In the genomic region with DNA sequence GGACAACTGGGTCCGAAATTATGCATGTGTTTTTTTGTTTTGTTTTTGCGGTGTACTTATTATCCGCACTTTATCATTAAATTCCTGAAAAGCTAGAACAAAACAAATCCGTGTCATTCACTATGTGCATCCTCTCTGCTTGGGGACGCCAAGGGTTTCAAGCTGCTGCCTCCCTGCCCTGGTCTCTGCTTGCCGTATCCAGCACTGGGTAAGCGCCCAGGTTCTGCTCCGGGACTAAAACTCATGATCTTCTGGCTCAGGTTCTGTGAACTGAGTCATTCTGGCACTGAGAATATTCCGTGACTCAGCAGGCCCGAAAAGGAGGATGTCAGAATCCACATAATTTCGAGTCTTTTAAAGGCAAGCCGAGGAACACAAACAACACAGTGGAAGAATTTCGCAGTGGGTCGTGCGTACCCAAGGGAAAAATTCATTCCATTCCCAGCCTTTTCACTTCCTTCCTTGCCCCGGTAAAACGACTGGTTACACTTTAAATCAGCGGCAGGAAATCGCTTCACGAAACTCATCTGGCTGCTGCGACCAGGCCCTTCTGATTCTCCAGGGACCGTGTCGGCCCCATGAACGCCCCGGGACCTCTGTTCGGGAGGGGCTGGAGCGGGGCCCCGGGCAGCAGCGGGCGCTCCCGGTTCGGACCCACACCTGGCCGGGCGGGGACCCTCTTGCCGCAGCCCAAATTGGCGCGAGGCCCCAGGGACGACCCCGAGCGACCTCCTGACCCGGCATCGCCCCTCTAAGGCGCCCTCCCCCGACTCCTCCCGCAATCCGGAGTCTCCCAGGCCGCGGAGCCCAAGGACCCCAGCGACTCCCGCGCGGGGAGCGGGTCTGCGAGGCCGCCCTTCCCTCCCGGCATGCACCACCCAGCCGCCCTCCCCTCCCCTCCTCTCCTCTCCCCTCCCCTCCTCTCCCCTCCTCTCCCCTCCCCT, we compare ENCODE assay signal across 8 cellular contexts. TPM values are rescaled to one million over a fixed set of nuclear protein-coding genes. Genes with fewer than 3 reads are reported as not detected.
DNase-seq lines count a peak whose midpoint lies in the region; ATAC-seq, FAIRE-seq and TF ChIP-seq lines count a peak whose summit lies in the region.

No MANE protein-coding gene starts in this region.

- TF ChIP-seq CTCF in PC-3 (conservative IDR thresholded peaks at IDR 0.05; ENCODE audit: low read depth, low read length), result no peak
- no peak for TF ChIP-seq CTCF in left ventricle myocardium inferior (IDR thresholded peaks at IDR 0.05; ENCODE audit: borderline replicate concordance)
- TF ChIP-seq CTCF in pancreas (IDR thresholded peaks at IDR 0.05), result no peak

- 1% methylated on average over 42 to 57 of the region's 57 CpGs for WGBS in pancreas, 2 donors

- H4K20me1 ChIP-seq in PC-3 (ENCODE audit: low read length), result no peaks in the 10 kb centered on the region

- BruUV-seq in PC-3 (replicated peaks; lab: Mats Ljungman, UMichigan), result TSS peak; percentile 58

- H3K27ac ChIP-seq in PC-3 (ENCODE audit: low read length) (peak overlapping the region; percentile 100), angular gyrus (ENCODE audit: low read depth, low read length) (peak overlapping the region; percentile 94), left ventricle myocardium inferior (replicated peaks) (peak overlapping the region; percentile 98), pancreas (peak overlapping the region; percentile 92 to 99 (median 96))

- H2AFZ ChIP-seq in PC-3 (ENCODE audit: low read length), result peak overlapping the region; percentile 71

- peak overlapping the region; percentile 97 for H3K9ac ChIP-seq in PC-3 (ENCODE audit: low read length)

- H3F3A ChIP-seq in PC-3 (ENCODE audit: low read length, unreplicated experiment), result no peaks in the 10 kb centered on the region

- POLR2A ChIA-PET in PC-3 (lab: Charles Lee; ENCODE audit: unreplicated experiment), result no interaction called here

- H3K4me1 ChIP-seq in PC-3 (ENCODE audit: insufficient read depth, low read length), result peaks cover 40% of the 10 kb centered on the region
- H3K4me1 ChIP-seq in left ventricle myocardium inferior, result peaks cover 66% of the 10 kb centered on the region
- H3K4me1 ChIP-seq in pancreas, result peaks cover 5 to 33% (median 5%) of the 10 kb centered on the region in 3 donors

- peak; percentile 46 for ATAC-seq in GM18907 (IDR thresholded peaks at IDR 0.05; ENCODE audit: unreplicated experiment)
- ATAC-seq in HG03159 (IDR thresholded peaks at IDR 0.05; ENCODE audit: unreplicated experiment), result peak; percentile 39
- peak; percentile 45 for ATAC-seq in PC-3
- ATAC-seq in pancreas, result peak; percentile 65 to 80 (median 70)
- no peak for ATAC-seq in HG02870 (IDR thresholded peaks at IDR 0.05; ENCODE audit: unreplicated experiment)

- H3K4me2 ChIP-seq in PC-3 (ENCODE audit: low read length), result peak overlapping the region; percentile 89

- no peaks in the 10 kb centered on the region for H3K36me3 ChIP-seq in PC-3 (ENCODE audit: low read depth, low read length)
- no peaks in the 10 kb centered on the region for H3K36me3 ChIP-seq in left ventricle myocardium inferior
- no peaks in the 10 kb centered on the region for H3K36me3 ChIP-seq in pancreas

- peak overlapping the region; percentile 76 for H3K4me3 ChIP-seq in PC-3 (ENCODE audit: low read length)
- H3K4me3 ChIP-seq in left ventricle myocardium inferior, result peak overlapping the region; percentile 73
- peak overlapping the region; percentile 31 to 91 (median 58) for H3K4me3 ChIP-seq in pancreas

- H3K9me2 ChIP-seq in PC-3 (replicated peaks; ENCODE audit: low read length), result no peaks in the 10 kb centered on the region

- intact Hi-C loops in PC-3 (cut with micrococcal nuclease) (loop anchor here (2.0 kb wide), 1 partner anchor 48 kb away; no protein-coding TSS in a partner anchor), left ventricle myocardium inferior (cut with micrococcal nuclease) (loop anchor here (5.0 kb wide), 1 partner anchor 60 kb away; no protein-coding TSS in a partner anchor), pancreas (cut with DNase I) (no loop called here)

- H3K9me3 ChIP-seq in PC-3 (ENCODE audit: low read length), result no peaks in the 10 kb centered on the region
- H3K9me3 ChIP-seq in left ventricle myocardium inferior (replicated peaks), result no peaks in the 10 kb centered on the region
- no peaks in the 10 kb centered on the region for H3K9me3 ChIP-seq in pancreas

- FAIRE-seq in pancreas (lab: Jason Lieb, UNC), result peak; percentile 64

- H3K27me3 ChIP-seq in PC-3 (ENCODE audit: low read length), result no peaks in the 10 kb centered on the region
- H3K27me3 ChIP-seq in left ventricle myocardium inferior (ENCODE audit: low read depth), result no peaks in the 10 kb centered on the region
- H3K27me3 ChIP-seq in pancreas, result no peaks in the 10 kb centered on the region

- CTCF ChIA-PET in PC-3 (lab: Charles Lee), result no interaction called here

- peaks cover 38% of the 10 kb centered on the region for H3K79me2 ChIP-seq in PC-3 (ENCODE audit: low read length)

- DNase-seq in Ammon's horn (ENCODE audit: low spot score) (peak; percentile 79), PC-3 (peak; percentile 93), left ventricle myocardium inferior (peak; percentile 82), pancreas (peak; percentile 65 to 85 (median 80))

RNA-seq across cellular contexts. Expression of a gene that starts 0.7 kb away (rescaled TPM):
- total RNA-seq in PC-3 (2014; rRNA removed) (71.5 TPM in 2 replicates), left ventricle myocardium inferior (84.1 TPM), pancreas (10 to 100 TPM; 16.4 to 50.1 (median 37.0) TPM)
- polyA plus RNA-seq in pancreas, result 10 to 100 TPM; 11.2 to 12.3 TPM

Comparison
In these comparisons a context has a peak if more than half of its experiments do, and no peak if none do; other contexts are left out.
1. intact Hi-C loops: an anchor here in PC-3 (2.0 kb wide) and left ventricle myocardium inferior (5.0 kb wide); none called in pancreas.